ENCODE assay signal across 16 cellular contexts in genomic region chr15:68511073-68511991, GRCh38.
A peak's percentile ranks its signal among the peaks of the same experiment; 100 is the strongest.
DNase-seq lines count a peak whose midpoint lies in the region; ATAC-seq and TF ChIP-seq lines count a peak whose summit lies in the region.
"Had no signal": no experiment of that assay in that cellular context is flagged by ENCODE, and none has a peak within 500 bp of the region (broad histone marks: within the 10 kb centered on the region; RNA-seq: fewer than 3 reads in every experiment).

No MANE protein-coding gene starts in this region.

- H3K27ac ChIP-seq in lower lobe of right lung = peak overlapping the region; percentile 18
- H3K27ac ChIP-seq in upper lobe of right lung = peak overlapping the region; percentile 47
- H3K27ac ChIP-seq: KMS-11, suprapubic skin had no signal

- TF ChIP-seq CTCF in lower lobe of right lung (IDR thresholded peaks at IDR 0.05) (no peak), upper lobe of right lung (IDR thresholded peaks at IDR 0.05) (no peak)

- H3K36me3 ChIP-seq in lower lobe of right lung (no peaks in the 10 kb centered on the region), upper lobe of right lung (no peaks in the 10 kb centered on the region), H7 (replicated peaks; ENCODE audit: control insufficient read depth, insufficient read depth, low read length) (no peaks in the 10 kb centered on the region)
- H3K36me3 ChIP-seq: suprapubic skin had no signal

- H3K27me3 ChIP-seq in lower lobe of right lung (ENCODE audit: low read depth) (no peaks in the 10 kb centered on the region), upper lobe of right lung (no peaks in the 10 kb centered on the region), H7 (ENCODE audit: control insufficient read depth, insufficient read depth, low read length) (no peaks in the 10 kb centered on the region)
- H3K27me3 ChIP-seq: suprapubic skin had no signal

- peak in 1 of 2 donors; percentile 66 for ATAC-seq in lower lobe of right lung
- peak; percentile 44 for ATAC-seq in upper lobe of right lung
- no peak for ATAC-seq in HG02981 (IDR thresholded peaks at IDR 0.05; ENCODE audit: unreplicated experiment)
- ATAC-seq: esophagus mucosa had no signal

- DNase-seq in M059J (ENCODE audit: low read depth) (peak; percentile 93), dedifferentiated amniotic fluid mesenchymal stem cell (ENCODE audit: extremely low spot score) (peak; percentile 59), lower lobe of right lung (no peak), upper lobe of right lung (no peak), H4 (ENCODE audit: low spot score) (no peak), H7 (no peak)
- DNase-seq: activated naive CD4-positive, alpha-beta T cell treated with Interleukin-2 at 50 U/mL for 16 hours; COR-L47; immature natural killer cell; NCI-H1930; T-helper 9 cell had no signal

- no peaks in the 10 kb centered on the region for H3K9me3 ChIP-seq in lower lobe of right lung
- no peaks in the 10 kb centered on the region for H3K9me3 ChIP-seq in upper lobe of right lung
- H3K9me3 ChIP-seq: suprapubic skin had no signal

- intact Hi-C loops in lower lobe of right lung (cut with DNase I) (no loop called here), upper lobe of right lung (cut with DNase I) (no loop called here)

- H3K4me3 ChIP-seq in lower lobe of right lung (no peak overlapping the region), upper lobe of right lung (no peak overlapping the region), H7 (ENCODE audit: insufficient read depth, low read depth, low read length) (no peak overlapping the region)
- H3K4me3 ChIP-seq: skin epidermis, suprapubic skin had no signal

- H3K4me1 ChIP-seq in lower lobe of right lung (no peaks in the 10 kb centered on the region), upper lobe of right lung (no peaks in the 10 kb centered on the region)
- H3K4me1 ChIP-seq: suprapubic skin had no signal

Comparison
In these comparisons a context has a peak if more than half of its experiments do, and no peak if none do; other contexts are left out.
1. DNase-seq: peak in M059J (single experiment) and dedifferentiated amniotic fluid mesenchymal stem cell (single experiment); none in lower lobe of right lung (single experiment), upper lobe of right lung (single experiment), H4 (single experiment) and H7 (single experiment).